10 cellular contexts compared by ENCODE assay signal in the genomic region with DNA sequence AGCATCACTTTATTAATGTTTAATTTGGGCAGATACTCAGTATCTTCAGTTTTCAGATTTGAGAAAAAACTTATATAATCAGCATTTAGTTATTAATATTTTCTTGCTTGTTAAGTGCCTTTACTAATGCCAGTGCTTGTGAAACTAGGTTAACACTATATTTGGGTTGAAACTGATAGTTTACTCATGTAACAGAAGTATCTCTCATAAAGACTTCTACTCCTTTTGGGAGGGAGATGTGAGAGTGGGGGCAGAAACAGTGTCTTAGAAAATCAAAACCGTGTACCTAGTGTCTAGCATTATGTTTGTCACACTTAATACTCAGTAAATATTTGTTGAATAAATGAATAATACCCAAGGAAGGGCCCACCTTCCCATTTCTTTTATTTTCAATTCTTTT.
DNase-seq lines count a peak whose midpoint lies in the region; ATAC-seq and TF ChIP-seq lines count a peak whose summit lies in the region.
"Had no signal": no experiment of that assay in that cellular context is flagged by ENCODE, and none has a peak within 500 bp of the region (broad histone marks: within the 10 kb centered on the region; RNA-seq: fewer than 3 reads in every experiment).

No MANE protein-coding gene starts in this region.

- no peak overlapping the region for H3K4me3 Mint-ChIP-seq in progenitor cell of endocrine pancreas (ENCODE audit: low read depth)
- H3K4me3 Mint-ChIP-seq: nephron had no signal

- no peaks in the 10 kb centered on the region for H3K4me1 Mint-ChIP-seq in progenitor cell of endocrine pancreas (ENCODE audit: low read depth)

- H3K27me3 Mint-ChIP-seq in progenitor cell of endocrine pancreas, result no peaks in the 10 kb centered on the region

- H3K27ac Mint-ChIP-seq in progenitor cell of endocrine pancreas, result no peak overlapping the region
- H3K27ac Mint-ChIP-seq: nephron had no signal

- H3K9me3 Mint-ChIP-seq in progenitor cell of endocrine pancreas (ENCODE audit: low read depth), result no peaks in the 10 kb centered on the region
- H3K9me3 Mint-ChIP-seq: nephron had no signal

- H3K36me3 Mint-ChIP-seq in progenitor cell of endocrine pancreas (ENCODE audit: insufficient read depth), result no peaks in the 10 kb centered on the region

- DNase-seq in GM10248 (ENCODE audit: extremely low spot score) (peak; percentile 28), progenitor cell of endocrine pancreas (ENCODE audit: low spot score, unreplicated experiment) (no peak), OCI-M1 (lab: John Stamatoyannopoulos, UW) (no peak), occipital lobe (lab: John Stamatoyannopoulos, UW) (no peak)
- DNase-seq in activated effector memory CD4-positive, alpha-beta T cell treated with anti-CD3 and anti-CD28 coated beads, Interleukin-2, amount 50 U/mL, for 16 hours, result no peak
- DNase-seq: NCI-H2029 treated with DMSO at 0.1 percent for 48 hours had no signal

- POLR2A ChIA-PET in GM10248 (lab: Yijun Ruan, JAX), result no interaction called here

- no peak for TF ChIP-seq CTCF in GM10248 (IDR thresholded peaks at IDR 0.05; ENCODE audit: control extremely low read depth, extremely low read depth, low read depth, missing control alignments)
- no peak for TF ChIP-seq CTCF in progenitor cell of endocrine pancreas (IDR thresholded peaks at IDR 0.05; ENCODE audit: unreplicated experiment)

- CTCF ChIA-PET in GM10248 (lab: Yijun Ruan, JAX), result no interaction called here

- peak; percentile 79 for ATAC-seq in GM19372 (IDR thresholded peaks at IDR 0.05; ENCODE audit: low read depth, unreplicated experiment)
- ATAC-seq in HG02759 (IDR thresholded peaks at IDR 0.05; ENCODE audit: unreplicated experiment), result peak; percentile 75
- ATAC-seq in HG03521 (IDR thresholded peaks at IDR 0.05; ENCODE audit: unreplicated experiment), result peak; percentile 96
